ENCODE assay signal across 1 cellular context in genomic region chr17:72444517-72445054, GRCh38.
TF ChIP-seq lines count a peak whose summit lies in the region.

No MANE protein-coding gene starts in this region.

TF ChIP-seq in HepG2, 621 proteins besides CTCF, POLR2A, EP300 and RAD21 (continued from another document and continues in another):
- no peak for TF ChIP-seq PREB (CRISPR knock-in tag; IDR thresholded peaks at IDR 0.05)
- no peak for TF ChIP-seq MXD1 (CRISPR knock-in tag; IDR thresholded peaks at IDR 0.05)
- TF ChIP-seq ZFP36L1 (CRISPR knock-in tag; IDR thresholded peaks at IDR 0.05) = no peak
- TF ChIP-seq DNMT3B (CRISPR knock-in tag; conservative IDR thresholded peaks at IDR 0.05) = no peak
- no peak for TF ChIP-seq ZNF740 (CRISPR knock-in tag; IDR thresholded peaks at IDR 0.05)
- TF ChIP-seq CREM (IDR thresholded peaks at IDR 0.05) = no peak
- no peak for TF ChIP-seq CREM (CRISPR knock-in tag; IDR thresholded peaks at IDR 0.05)
- no peak for TF ChIP-seq MNT (IDR thresholded peaks at IDR 0.05)
- TF ChIP-seq BRCA1 (CRISPR knock-in tag; IDR thresholded peaks at IDR 0.05) = 0 out of 2 replicates have a peak, but pooled peaks have one; percentile 69
- TF ChIP-seq MAFG (CRISPR knock-in tag; IDR thresholded peaks at IDR 0.05) = no peak
- no peak for TF ChIP-seq HDAC1 (CRISPR knock-in tag; IDR thresholded peaks at IDR 0.05)
- TF ChIP-seq ATAD3A (CRISPR knock-in tag; IDR thresholded peaks at IDR 0.05) = no peak
- TF ChIP-seq JUN (CRISPR knock-in tag; IDR thresholded peaks at IDR 0.05) = no peak
- TF ChIP-seq ZNF713 (CRISPR knock-in tag; IDR thresholded peaks at IDR 0.05) = no peak
- TF ChIP-seq ZSCAN5A (CRISPR knock-in tag; IDR thresholded peaks at IDR 0.05; ENCODE audit: borderline replicate concordance) = no peak; the same call in 1 of the 2 replicates
- TF ChIP-seq ZNF747 (CRISPR knock-in tag; IDR thresholded peaks at IDR 0.05; ENCODE audit: borderline replicate concordance) = 0 out of 2 replicates have a peak, but pooled peaks have one; percentile 11
- no peak for TF ChIP-seq SMAD3 (CRISPR knock-in tag; IDR thresholded peaks at IDR 0.05)
- peak; percentile 90 for TF ChIP-seq KLF12 (CRISPR knock-in tag; IDR thresholded peaks at IDR 0.05; ENCODE audit: borderline replicate concordance)
- TF ChIP-seq ARID5B (CRISPR knock-in tag; IDR thresholded peaks at IDR 0.05) = 0 out of 2 replicates have a peak, but pooled peaks have one; percentile 13
- TF ChIP-seq ZNF773 (CRISPR knock-in tag; IDR thresholded peaks at IDR 0.05; ENCODE audit: borderline replicate concordance) = no peak
- TF ChIP-seq ZNF619 (CRISPR knock-in tag; IDR thresholded peaks at IDR 0.05) = no peak
- no peak for TF ChIP-seq ZNF576 (CRISPR knock-in tag; IDR thresholded peaks at IDR 0.05)
- TF ChIP-seq PCBP2 (optimal IDR thresholded peaks at IDR 0.05; ENCODE audit: low read depth, low read length, poor library complexity, severe bottlenecking) = no peak
- no peak for TF ChIP-seq ETV6 (CRISPR knock-in tag; conservative IDR thresholded peaks at IDR 0.05)
- TF ChIP-seq NFAT5 (CRISPR knock-in tag; IDR thresholded peaks at IDR 0.05) = peak; percentile 61; the same call in 1 of the 2 replicates
- peak; percentile 75; the same call in 1 of the 2 replicates for TF ChIP-seq ZNF235 (CRISPR knock-in tag; IDR thresholded peaks at IDR 0.05; ENCODE audit: borderline replicate concordance)
- no peak for TF ChIP-seq ZNF512 (CRISPR knock-in tag; IDR thresholded peaks at IDR 0.05)
- peak; percentile 83; the same call in 1 of the 2 replicates for TF ChIP-seq ZNF333 (CRISPR knock-in tag; IDR thresholded peaks at IDR 0.05; ENCODE audit: borderline replicate concordance)
- no peak; the same call in 1 of the 2 replicates for TF ChIP-seq ZNF709 (CRISPR knock-in tag; IDR thresholded peaks at IDR 0.05)
- no peak for TF ChIP-seq ZBTB20 (CRISPR knock-in tag; IDR thresholded peaks at IDR 0.05; ENCODE audit: borderline replicate concordance, low read depth)
- TF ChIP-seq HIC2 (CRISPR knock-in tag; IDR thresholded peaks at IDR 0.05; ENCODE audit: low read depth) = no peak
- no peak for TF ChIP-seq HNF1B (CRISPR knock-in tag; IDR thresholded peaks at IDR 0.05)
- TF ChIP-seq KLF13 (CRISPR knock-in tag; IDR thresholded peaks at IDR 0.05) = no peak
- no peak for TF ChIP-seq NRL (CRISPR knock-in tag; IDR thresholded peaks at IDR 0.05; ENCODE audit: borderline replicate concordance)
- no peak for TF ChIP-seq IRX3 (CRISPR knock-in tag; IDR thresholded peaks at IDR 0.05; ENCODE audit: borderline replicate concordance, low read depth)
- TF ChIP-seq MTA3 (CRISPR knock-in tag; IDR thresholded peaks at IDR 0.05) = no peak
- TF ChIP-seq IRF9 (CRISPR knock-in tag; IDR thresholded peaks at IDR 0.05; ENCODE audit: borderline replicate concordance) = peak; percentile 38; the same call in 1 of the 2 replicates
